ENCODE assay signal across 21 cellular contexts in genomic region chr3:102449341-102449740, GRCh38. TPM values are rescaled to one million over a fixed set of nuclear protein-coding genes. Genes with fewer than 3 reads are reported as not detected.
DNase-seq lines count a peak whose midpoint lies in the region; ATAC-seq and TF ChIP-seq lines count a peak whose summit lies in the region.
"Had no signal": no experiment of that assay in that cellular context is flagged by ENCODE, and none has a peak within 500 bp of the region (broad histone marks: within the 10 kb centered on the region; RNA-seq: fewer than 3 reads in every experiment).

No MANE protein-coding gene starts in this region.

- dilution Hi-C loops in IMR-90 (cut with HindIII; ENCODE audit: low sequenced_read_pairs, unreplicated experiment): no loop called here

- no peak overlapping the region for H4K5ac ChIP-seq in IMR-90 (ENCODE audit: low read depth, low read length)

- H2AFZ ChIP-seq in IMR-90 (replicated peaks; ENCODE audit: low read length, poor library complexity) (no peak overlapping the region), smooth muscle cell (ENCODE audit: low read depth) (no peak overlapping the region)

- H3K56ac ChIP-seq in IMR-90 (ENCODE audit: extremely low read depth, insufficient read depth, low read length): no peak overlapping the region

- no peak overlapping the region for H3K23ac ChIP-seq in IMR-90 (ENCODE audit: low read depth, low read length)

- no peak overlapping the region for H2BK15ac ChIP-seq in IMR-90 (ENCODE audit: low read depth, low read length)

- H3K27me3 ChIP-seq in IMR-90 (ENCODE audit: control insufficient read depth, insufficient read depth, low read length): no peaks in the 10 kb centered on the region
- no peaks in the 10 kb centered on the region for H3K27me3 ChIP-seq in brain microvascular endothelial cell (replicated peaks)
- no peaks in the 10 kb centered on the region for H3K27me3 ChIP-seq in smooth muscle cell (ENCODE audit: low read depth)
- H3K27me3 ChIP-seq: esophagus muscularis mucosa, thyroid gland had no signal

- no peaks in the 10 kb centered on the region for H3K9me3 ChIP-seq in IMR-90 (ENCODE audit: control insufficient read depth, insufficient read depth, low read length)
- H3K9me3 ChIP-seq in smooth muscle cell (replicated peaks; ENCODE audit: low read depth): no peaks in the 10 kb centered on the region
- H3K9me3 ChIP-seq: esophagus muscularis mucosa, thyroid gland had no signal

- WGBS in IMR-90 (ENCODE audit: extremely low coverage in 2 of 2, insufficient read length in 1 of 2), 2 experiments: no CpG with 5 or more reads among the region's 3 CpGs
- WGBS in smooth muscle cell (ENCODE audit: low lambda C conversion rate): 33% methylated on average over 3 of the region's 3 CpGs

- H3K4me3 ChIP-seq in IMR-90 (ENCODE audit: insufficient read depth, low read depth, low read length) (no peak overlapping the region), brain microvascular endothelial cell (ENCODE audit: low read depth, low read length) (no peak overlapping the region), smooth muscle cell (no peak overlapping the region)
- H3K4me3 ChIP-seq: esophagus muscularis mucosa, thyroid gland had no signal

- no TSS peak for BruUV-seq in IMR-90 (replicated peaks; lab: Mats Ljungman, UMichigan)

- no peaks in the 10 kb centered on the region for H3K36me3 ChIP-seq in IMR-90 (ENCODE audit: control insufficient read depth, insufficient read depth, low read length)
- no peaks in the 10 kb centered on the region for H3K36me3 ChIP-seq in brain microvascular endothelial cell (replicated peaks)
- no peaks in the 10 kb centered on the region for H3K36me3 ChIP-seq in smooth muscle cell (ENCODE audit: low read depth)
- H3K36me3 ChIP-seq: esophagus muscularis mucosa, thyroid gland had no signal

- no peaks in the 10 kb centered on the region for H3K79me1 ChIP-seq in IMR-90 (ENCODE audit: low read depth in 1 of 2, low read length in 2 of 2)

- no peaks in the 10 kb centered on the region for H3K9me1 ChIP-seq in IMR-90 (ENCODE audit: insufficient read depth, low read length)

- in situ Hi-C loops in IMR-90 (cut with MboI; ENCODE audit: low sequenced_read_pairs) (no loop called here), brain microvascular endothelial cell (cut with HindIII; ENCODE audit: low pct_ligation_motif_present, low sequenced_read_pairs) (no loop called here)

- no peak overlapping the region for H3K4ac ChIP-seq in IMR-90 (ENCODE audit: low read depth, low read length)

- no peaks in the 10 kb centered on the region for H3F3A ChIP-seq in smooth muscle cell (ENCODE audit: low read depth)

- H3K9ac ChIP-seq in IMR-90 (ENCODE audit: low read depth, low read length) (no peak overlapping the region), smooth muscle cell (ENCODE audit: low read depth) (no peak overlapping the region)

- H3K4me2 ChIP-seq in IMR-90 (ENCODE audit: low read depth, low read length) (no peak overlapping the region), smooth muscle cell (no peak overlapping the region)

- no peak overlapping the region for H4K91ac ChIP-seq in IMR-90 (ENCODE audit: insufficient read depth, low read depth, low read length)

- TF ChIP-seq RAD21 in IMR-90 (IDR thresholded peaks at IDR 0.05; ENCODE audit: low read length): no peak

- TF ChIP-seq CTCF in IMR-90 (conservative IDR thresholded peaks at IDR 0.05; ENCODE audit: low read depth, low read length) (no peak), brain microvascular endothelial cell (IDR thresholded peaks at IDR 0.05; ENCODE audit: low read depth, low read length, missing control alignments) (no peak), smooth muscle cell (IDR thresholded peaks at IDR 0.05; ENCODE audit: borderline replicate concordance, insufficient read depth, poor library complexity, severe bottlenecking) (no peak)

- intact Hi-C loops in IMR-90 (cut with micrococcal nuclease): no loop called here

- POLR2A ChIA-PET in IMR-90 (lab: Charles Lee; ENCODE audit: unreplicated experiment): no interaction called here

- H2BK5ac ChIP-seq in IMR-90 (ENCODE audit: low read depth, low read length, poor library complexity, severe bottlenecking): no peak overlapping the region

- no peak overlapping the region; the same call in 1 of the 2 replicates for H3K14ac ChIP-seq in IMR-90 (replicated peaks; ENCODE audit: low read depth, low read length)

- peak; percentile 1 for DNase-seq in EL
- DNase-seq in IMR-90: peak; percentile 12
- DNase-seq in brain microvascular endothelial cell: peak; percentile 54
- DNase-seq in iris pigment epithelial cell (ENCODE audit: low read depth): peak; percentile 36
- DNase-seq in smooth muscle cell (lab: John Stamatoyannopoulos, UW; ENCODE audit: unreplicated experiment): no peak
- DNase-seq: activated naive CD4-positive, alpha-beta T cell treated with anti-CD3 and anti-CD28 coated beads for 36 hours; activated T-cell treated with anti-CD3 and anti-CD28 coated beads, Interleukin-2, amount 50 U/mL, for 24 hours; CD8-positive, alpha-beta memory T cell; cerebellar nuclear complex; DMS79; effector CD4-positive, alpha-beta T cell; left cardiac atrium; NCI-H187; NCI-H526 treated with DMSO at 0.1 percent for 48 hours; retina; SHP77; stimulated activated CD4-positive, alpha-beta T cell treated with anti-CD3 and anti-CD28 coated beads, Interleukin-4, amount 100 ng/mL, for 4 hours; thyroid gland had no signal

- ATAC-seq in IMR-90 (ENCODE audit: low read depth) (no peak), HG03354 (IDR thresholded peaks at IDR 0.05; ENCODE audit: poor library complexity, severe bottlenecking, unreplicated experiment) (no peak), HG03045 (IDR thresholded peaks at IDR 0.05; ENCODE audit: unreplicated experiment) (no peak)
- ATAC-seq: left cardiac atrium had no signal

- H2AK9ac ChIP-seq in IMR-90 (replicated peaks; ENCODE audit: low read depth, low read length, poor library complexity): no peak overlapping the region

- no peak overlapping the region for H3K27ac ChIP-seq in IMR-90 (ENCODE audit: insufficient read depth, low read length)
- no peak overlapping the region for H3K27ac ChIP-seq in brain microvascular endothelial cell
- H3K27ac ChIP-seq in smooth muscle cell (ENCODE audit: low read depth): no peak overlapping the region
- H3K27ac ChIP-seq: esophagus muscularis mucosa, thyroid gland had no signal

- TF ChIP-seq POLR2A in IMR-90 (IDR thresholded peaks at IDR 0.05; ENCODE audit: low read depth, low read length): no peak

- H3K4me1 ChIP-seq in IMR-90 (ENCODE audit: control insufficient read depth, insufficient read depth, low read length) (no peaks in the 10 kb centered on the region), smooth muscle cell (ENCODE audit: low read depth) (peaks cover 3% of the 10 kb centered on the region)
- H3K4me1 ChIP-seq: esophagus muscularis mucosa, thyroid gland had no signal

- H2BK20ac ChIP-seq in IMR-90 (ENCODE audit: low read depth, low read length): no peak overlapping the region

- no peak overlapping the region for H2BK120ac ChIP-seq in IMR-90 (ENCODE audit: low read depth, low read length)

- no peak overlapping the region for H2AK5ac ChIP-seq in IMR-90 (ENCODE audit: low read depth, low read length)

- H3K18ac ChIP-seq in IMR-90 (ENCODE audit: low read depth, low read length): no peak overlapping the region

- CTCF ChIA-PET in IMR-90 (lab: Yijun Ruan, JAX): no interaction called here

- H3K79me2 ChIP-seq in smooth muscle cell (ENCODE audit: low read depth): no peaks in the 10 kb centered on the region

- H4K20me1 ChIP-seq in IMR-90 (ENCODE audit: insufficient read depth, low read length) (no peaks in the 10 kb centered on the region), smooth muscle cell (ENCODE audit: low read depth) (no peaks in the 10 kb centered on the region)

- H4K8ac ChIP-seq in IMR-90 (ENCODE audit: low read depth in 2 of 2, low read length in 2 of 2): no peak overlapping the region

TF ChIP-seq in IMR-90, 13 proteins besides CTCF, POLR2A, EP300 and RAD21:
- no peak for TF ChIP-seq MAFK (IDR thresholded peaks at IDR 0.05; ENCODE audit: low read depth, low read length)
- TF ChIP-seq BHLHE40 (IDR thresholded peaks at IDR 0.05; ENCODE audit: low read depth, low read length): no peak
- TF ChIP-seq ELK1 (IDR thresholded peaks at IDR 0.05; ENCODE audit: borderline replicate concordance, low read depth, low read length): no peak
- TF ChIP-seq MXI1 (IDR thresholded peaks at IDR 0.05; ENCODE audit: borderline replicate concordance, low read depth, low read length): no peak
- TF ChIP-seq NFE2L2 (IDR thresholded peaks at IDR 0.05; ENCODE audit: low read depth, low read length): no peak
- TF ChIP-seq CHD1 (IDR thresholded peaks at IDR 0.05; ENCODE audit: low read depth, low read length): no peak
- no peak for TF ChIP-seq CEBPB (IDR thresholded peaks at IDR 0.05; ENCODE audit: low read depth, low read length)
- no peak for TF ChIP-seq FOS (IDR thresholded peaks at IDR 0.05; ENCODE audit: low read depth, low read length)
- TF ChIP-seq MAZ (IDR thresholded peaks at IDR 0.05; ENCODE audit: borderline replicate concordance, low read depth, low read length): no peak
- TF ChIP-seq RCOR1 (IDR thresholded peaks at IDR 0.05; ENCODE audit: insufficient replicate concordance, low read length): no peak
- no peak for TF ChIP-seq USF2 (IDR thresholded peaks at IDR 0.05; ENCODE audit: low read depth, low read length)

RNA-seq across cellular contexts. Expression of gene ZPLD1, which starts 14.5 kb away (rescaled TPM):
- under 0.01 TPM in 2 replicates for total RNA-seq in IMR-90 (2012; rRNA removed)
- 0.03 TPM in 1 of 2 replicates, not detected in the other for polyA plus RNA-seq in IMR-90 (2012; rRNA removed)
- polyA plus RNA-seq in IMR-90 (2012; cell fraction: cytosol; rRNA removed): not detected in 2 replicates
- polyA plus RNA-seq in IMR-90 (2012; cell fraction: nucleus; rRNA removed; ENCODE audit: low replicate concordance): 0.02 TPM in 1 of 2 replicates, not detected in the other
- 0.67 TPM in 1 of 2 replicates, not detected in the other for total RNA-seq in smooth muscle cell
- 0.22 TPM in 1 of 2 replicates, not detected in the other for polyA plus RNA-seq in smooth muscle cell
- total RNA-seq: activated naive CD4-positive, alpha-beta T cell treated with anti-CD3 and anti-CD28 coated beads for 36 hours; CD8-positive, alpha-beta memory T cell had no signal
- polyA plus RNA-seq: CD8-positive, alpha-beta memory T cell had no signal
